Comparison of ENCODE assay signal across 9 cellular contexts in genomic region chr15:35293353-35294130, GRCh38.
DNase-seq lines count a peak whose midpoint lies in the region; ATAC-seq and TF ChIP-seq lines count a peak whose summit lies in the region.
"Had no signal": no experiment of that assay in that cellular context is flagged by ENCODE, and none has a peak within 500 bp of the region (broad histone marks: within the 10 kb centered on the region; RNA-seq: fewer than 3 reads in every experiment).

No MANE protein-coding gene starts in this region.

- H3K27me3 ChIP-seq in ovary = no peaks in the 10 kb centered on the region

- intact Hi-C loops in ovary (cut with DNase I) = no loop called here

- no peak for TF ChIP-seq CTCF in ovary (IDR thresholded peaks at IDR 0.05)

- no peaks in the 10 kb centered on the region for H3K9me3 ChIP-seq in ovary

- TF ChIP-seq EP300 in ovary (IDR thresholded peaks at IDR 0.05) = no peak

- H3K36me3 ChIP-seq in ovary = no peaks in the 10 kb centered on the region

- 71 to 74% (median 74%) methylated on average over 4 of the region's 4 CpGs for WGBS in ovary, 3 donors

- ATAC-seq in GM18861 (IDR thresholded peaks at IDR 0.05; ENCODE audit: unreplicated experiment) = peak; percentile 42

- H3K4me3 ChIP-seq in ovary = no peak overlapping the region

- H3K27ac ChIP-seq in ovary = no peak overlapping the region

- no peaks in the 10 kb centered on the region for H3K4me1 ChIP-seq in ovary (ENCODE audit: insufficient read depth)

- DNase-seq in OCI-M1 (lab: John Stamatoyannopoulos, UW) (peak; percentile 39), fibroblast of gingiva (ENCODE audit: low read depth) (peak; percentile 45), pulmonary artery endothelial cell (ENCODE audit: low read depth, low spot score) (peak; percentile 52), ovary (no peak), NCI-H2029 treated with DMSO at 0.1 percent for 48 hours (lab: John Stamatoyannopoulos, UW) (no peak), hypothalamus (lab: John Stamatoyannopoulos, UW) (no peak)
- DNase-seq in central memory CD4-positive, alpha-beta T cell = no peak
- DNase-seq: activated naive CD4-positive, alpha-beta T cell treated with anti-CD3 and anti-CD28 coated beads, Interleukin-2, amount 50 U/mL, for 16 hours had no signal

- no peak for TF ChIP-seq POLR2A in ovary (IDR thresholded peaks at IDR 0.05)

Comparison
In these comparisons a context has a peak if more than half of its experiments do, and no peak if none do; other contexts are left out.
1. DNase-seq: peak in OCI-M1 (single experiment), fibroblast of gingiva (single experiment) and pulmonary artery endothelial cell (single experiment); none in central memory CD4-positive, alpha-beta T cell (single experiment), ovary (0 of 5), NCI-H2029 treated with DMSO at 0.1 percent for 48 hours (single experiment) and hypothalamus (0 of 51).